Comparison of ENCODE assay signal across 8 cellular contexts in the genomic region with DNA sequence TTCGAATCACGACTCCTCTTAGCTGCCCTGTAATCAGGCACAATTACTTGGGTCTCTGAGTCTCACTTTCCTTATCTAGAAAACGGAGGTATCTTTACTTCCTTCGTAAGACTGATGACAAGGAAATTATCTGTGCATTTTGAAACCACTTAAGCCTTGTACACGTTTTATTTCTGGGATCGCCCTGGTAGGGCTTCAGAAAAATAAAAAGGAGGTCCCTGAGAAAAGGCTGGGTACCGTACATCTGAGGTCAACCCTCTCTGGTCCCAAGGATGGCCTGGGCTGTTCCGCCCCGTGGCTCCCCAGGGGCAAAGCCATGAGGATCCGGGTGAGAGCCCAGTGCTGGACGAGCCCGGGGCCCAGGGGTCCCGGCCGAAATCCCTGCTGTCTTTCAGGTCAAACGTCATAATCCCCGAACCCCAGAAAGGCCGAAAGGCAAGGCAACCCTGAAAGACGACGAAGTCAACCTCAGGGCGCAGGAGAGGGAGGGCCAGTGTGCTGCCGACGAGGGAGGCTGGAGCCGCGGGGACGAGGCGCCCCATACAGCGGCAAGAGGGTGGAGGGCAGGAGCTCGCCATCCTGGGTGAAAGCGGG. TPM values are rescaled to one million over a fixed set of nuclear protein-coding genes. Genes with fewer than 3 reads are reported as not detected.
A peak's percentile ranks its signal among the peaks of the same experiment; 100 is the strongest.
DNase-seq lines count a peak whose midpoint lies in the region; ATAC-seq and TF ChIP-seq lines count a peak whose summit lies in the region.

No MANE protein-coding gene starts in this region.

- ATAC-seq in GM18867 (IDR thresholded peaks at IDR 0.05; ENCODE audit: unreplicated experiment), result peak; percentile 1
- peak; percentile 9 for ATAC-seq in HG03175 (IDR thresholded peaks at IDR 0.05; ENCODE audit: unreplicated experiment)

- WGBS in lower leg skin, 2 donors, result 5 to 12% methylated on average over 17 to 29 of the region's 29 CpGs

- H3K27ac Mint-ChIP-seq in type B pancreatic cell, result peak overlapping the region; percentile 100

- intact Hi-C loops in lower leg skin (cut with DNase I; ENCODE audit: low total_unique reads), result loop anchor here (10.0 kb wide), 1 partner anchor 266 kb away; a partner anchor contains a TSS

- peaks cover 3% of the 10 kb centered on the region for H3K27me3 Mint-ChIP-seq in type B pancreatic cell

- TF ChIP-seq POLR2A in lower leg skin (IDR thresholded peaks at IDR 0.05), result peak in 1 of 2 donors; percentile 4

- no peaks in the 10 kb centered on the region for H3K9me3 Mint-ChIP-seq in type B pancreatic cell

- H3K4me3 ChIP-seq in astrocyte of the spinal cord (ENCODE audit: low read depth, low read length) (peak overlapping the region; percentile 98), lower leg skin (ENCODE audit: low read depth, poor library complexity, severe bottlenecking) (peak overlapping the region; percentile 65)

- peak overlapping the region; percentile 95 for H3K4me3 Mint-ChIP-seq in type B pancreatic cell

- DNase-seq in astrocyte of the spinal cord (ENCODE audit: low read depth, low spot score) (no peak), lower leg skin (ENCODE audit: low spot score in 2 of 2) (peak in 1 of 2 donors; percentile 87), type B pancreatic cell (ENCODE audit: extremely low spot score, unreplicated experiment) (no peak), HCEC 1CT (no peak), 8988T (no peak)
- DNase-seq in activated CD8-positive, alpha-beta memory T cell treated with anti-CD3 and anti-CD28 coated beads, Interleukin-2, amount 50 U/mL, for 48 hours, result no peak

- H3K4me1 Mint-ChIP-seq in type B pancreatic cell (ENCODE audit: unreplicated experiment), result peaks cover 29% of the 10 kb centered on the region

- TF ChIP-seq CTCF in astrocyte of the spinal cord (IDR thresholded peaks at IDR 0.05; ENCODE audit: low read depth, low read length), result no peak
- no peak for TF ChIP-seq CTCF in lower leg skin (IDR thresholded peaks at IDR 0.05)
- no peak for TF ChIP-seq CTCF in type B pancreatic cell (conservative IDR thresholded peaks at IDR 0.05)

- peaks cover 27% of the 10 kb centered on the region for H3K36me3 Mint-ChIP-seq in type B pancreatic cell

- in situ Hi-C loops in astrocyte of the spinal cord (cut with HindIII; ENCODE audit: low sequenced_read_pairs), result loop anchor here (25.0 kb wide), 1 partner anchor 283 kb away; a partner anchor contains a TSS

RNA-seq across cellular contexts. Expression of a gene that starts 0.7 kb away (rescaled TPM):
- total RNA-seq in lower leg skin (10 to 100 TPM; 31.9 to 55.8 (median 34.9) TPM), type B pancreatic cell (ENCODE audit: low replicate concordance) (400 and 654 TPM in 2 replicates)

RNA-seq across cellular contexts. Expression of a gene that starts 23.3 kb away (rescaled TPM):
- total RNA-seq in lower leg skin (100 to 1,000 TPM in 3 of 4 donors, 10 to 100 TPM in 1; 87.5 to 140 (median 122) TPM), type B pancreatic cell (ENCODE audit: low replicate concordance) (8.2 and 14.5 TPM in 2 replicates)

RNA-seq across cellular contexts. Expression of a gene that starts 29.4 kb away (rescaled TPM):
- 10 to 100 TPM in 1 of 4 donors, 1 to 10 TPM in 3; 2.3 to 10.5 (median 3.3) TPM for total RNA-seq in lower leg skin
- 1.8 and 2.0 TPM in 2 replicates for total RNA-seq in type B pancreatic cell (ENCODE audit: low replicate concordance)

RNA-seq across cellular contexts. Expression of a gene that starts 34.7 kb away (rescaled TPM):
- total RNA-seq in lower leg skin, result under 1 TPM in 1 of 4 donors, not detected in 3; 0.19 TPM
- total RNA-seq in type B pancreatic cell (ENCODE audit: low replicate concordance), result 0.02 TPM in 1 of 2 replicates, not detected in the other

RNA-seq across cellular contexts. Expression of a gene that starts 37.7 kb away (rescaled TPM):
- 10 to 100 TPM in 3 of 4 donors, 1 to 10 TPM in 1; 4.8 to 17.5 (median 12.9) TPM for total RNA-seq in lower leg skin
- not detected in 2 replicates for total RNA-seq in type B pancreatic cell (ENCODE audit: low replicate concordance)
